ENCODE assay signal across 38 cellular contexts in the genomic region with DNA sequence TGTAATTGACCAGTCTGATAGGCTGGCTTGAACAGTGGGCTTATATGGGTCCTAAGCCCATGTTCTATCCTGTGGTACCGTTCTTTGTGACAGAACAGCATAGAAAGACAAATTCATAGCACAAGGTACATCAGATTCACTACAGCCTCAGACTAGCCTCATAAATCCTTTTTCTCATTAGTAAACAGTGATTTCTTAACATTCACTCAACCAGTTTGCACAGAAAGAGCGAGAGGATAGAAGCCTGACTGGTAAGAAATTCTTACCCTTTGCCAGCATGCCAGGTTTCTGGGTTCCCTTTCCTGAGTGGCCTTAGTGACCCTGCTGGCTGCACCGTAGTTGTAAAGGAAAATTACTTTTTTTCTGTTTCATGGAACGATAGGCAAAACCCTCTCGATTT.
"Had no signal": no experiment of that assay in that cellular context is flagged by ENCODE, and none has a peak within 500 bp of the region (broad histone marks: within the 10 kb centered on the region; RNA-seq: fewer than 3 reads in every experiment).

No MANE protein-coding gene starts in this region.

- H3K27ac Mint-ChIP-seq: activated naive CD4-positive, alpha-beta T cell treated with anti-CD3 and anti-CD28 coated beads for 36 hours; activated naive CD4-positive, alpha-beta T cell treated with anti-CD3 and anti-CD28 coated beads, Interleukin-2, amount 10 ng/mL, durations not matched to agents 7 days and 5 days; activated naive CD4-positive, alpha-beta T cell treated with anti-CD3 and anti-CD28 coated beads, Interleukin-2, amount 50 U/mL, for 24 hours; activated naive CD4-positive, alpha-beta T cell treated with anti-CD3 and anti-CD28 coated beads, Interleukin-2, amount 50 U/mL, for 72 hours; activated naive CD8-positive, alpha-beta T cell; activated naive CD8-positive, alpha-beta T cell treated with anti-CD3 and anti-CD28 coated beads for 36 hours; activated naive CD8-positive, alpha-beta T cell treated with anti-CD3 and anti-CD28 coated beads, Interleukin-2, amount 10 ng/mL, durations not matched to agents 7 days and 5 days; activated naive CD8-positive, alpha-beta T cell treated with anti-CD3 and anti-CD28 coated beads, Interleukin-2, amount 50 U/mL, for 24 hours; activated T-cell treated with anti-CD3 and anti-CD28 coated beads, Interleukin-2, amount 50 U/mL, for 24 hours; activated T-cell treated with anti-CD3 and anti-CD28 coated beads, Interleukin-2, amount 50 U/mL, for 72 hours; activated T-helper 1 cell treated with anti-CD3 and anti-CD28 coated beads, Interleukin-12 subunit alpha, Interleukin-12 subunit beta, Interleukin-2, Interleukin-4 antibody, amounts not matched to agents 30 ng/mL and 10 ng/mL and 1 ng/mL, durations not matched to agents 14 hours and 24 hours and 36 hours; activated T-helper 17 cell treated with anti-CD3 and anti-CD28 coated beads, Interleukin-2, amount 50 U/mL, for 72 hours; activated T-helper 2 cell treated with anti-CD3 and anti-CD28 coated beads, Interferon-gamma antibody, Interleukin-2, Interleukin-4, amounts not matched to agents 10 μg/mL and 5 μg/mL and 100 μg/mL, durations not matched to agents 14 hours and 24 hours and 36 hours; brain had no signal

- H3K27me3 ChIP-seq: adrenal gland, ascending aorta, body of pancreas, brain microvascular endothelial cell, breast epithelium, cardiac muscle cell had no signal

- H3K36me3 Mint-ChIP-seq: activated naive CD4-positive, alpha-beta T cell treated with anti-CD3 and anti-CD28 coated beads, Interleukin-2, amount 10 ng/mL, durations not matched to agents 7 days and 5 days; activated naive CD4-positive, alpha-beta T cell treated with anti-CD3 and anti-CD28 coated beads, Interleukin-2, amount 50 U/mL, for 24 hours; activated naive CD4-positive, alpha-beta T cell treated with anti-CD3 and anti-CD28 coated beads, Interleukin-2, amount 50 U/mL, for 72 hours; activated naive CD8-positive, alpha-beta T cell; activated naive CD8-positive, alpha-beta T cell treated with anti-CD3 and anti-CD28 coated beads for 36 hours; activated naive CD8-positive, alpha-beta T cell treated with anti-CD3 and anti-CD28 coated beads, Interleukin-2, amount 10 ng/mL, durations not matched to agents 7 days and 5 days; brain had no signal

- H3K4me1 Mint-ChIP-seq: activated naive CD4-positive, alpha-beta T cell treated with anti-CD3 and anti-CD28 coated beads, Interleukin-2, amount 10 ng/mL, durations not matched to agents 7 days and 5 days; activated naive CD4-positive, alpha-beta T cell treated with anti-CD3 and anti-CD28 coated beads, Interleukin-2, amount 50 U/mL, for 24 hours; activated naive CD8-positive, alpha-beta T cell treated with anti-CD3 and anti-CD28 coated beads for 36 hours; activated naive CD8-positive, alpha-beta T cell treated with anti-CD3 and anti-CD28 coated beads, Interleukin-2, amount 10 ng/mL, durations not matched to agents 7 days and 5 days; activated naive CD8-positive, alpha-beta T cell treated with anti-CD3 and anti-CD28 coated beads, Interleukin-2, amount 50 U/mL, for 24 hours; activated T-helper 17 cell treated with anti-CD3 and anti-CD28 coated beads, Interleukin-2, amount 50 U/mL, for 72 hours; central memory CD8-positive, alpha-beta T cell had no signal

- ATAC-seq: activated naive CD4-positive, alpha-beta T cell treated with anti-CD3 and anti-CD28 coated beads, Interleukin-2, amount 50 U/mL, for 72 hours; activated naive CD8-positive, alpha-beta T cell treated with anti-CD3 and anti-CD28 coated beads, Interleukin-2, amount 50 U/mL, for 24 hours; activated T-cell treated with anti-CD3 and anti-CD28 coated beads, Interleukin-2, amount 50 U/mL, for 4 hours; activated T-cell treated with anti-CD3 and anti-CD28 coated beads, Interleukin-2, amount 50 U/mL, for 72 hours; activated T-helper 17 cell treated with anti-CD3 and anti-CD28 coated beads, Interleukin-2, amount 50 U/mL, for 72 hours; body of pancreas had no signal

- H3K4me3 Mint-ChIP-seq: activated naive CD4-positive, alpha-beta T cell treated with anti-CD3 and anti-CD28 coated beads for 36 hours; activated naive CD4-positive, alpha-beta T cell treated with anti-CD3 and anti-CD28 coated beads, Interleukin-2, amount 10 ng/mL, durations not matched to agents 7 days and 5 days; activated naive CD4-positive, alpha-beta T cell treated with anti-CD3 and anti-CD28 coated beads, Interleukin-2, amount 50 U/mL, for 24 hours; activated naive CD8-positive, alpha-beta T cell; activated naive CD8-positive, alpha-beta T cell treated with anti-CD3 and anti-CD28 coated beads for 36 hours; activated naive CD8-positive, alpha-beta T cell treated with anti-CD3 and anti-CD28 coated beads, Interleukin-2, amount 10 ng/mL, durations not matched to agents 7 days and 5 days; activated naive CD8-positive, alpha-beta T cell treated with anti-CD3 and anti-CD28 coated beads, Interleukin-2, amount 50 U/mL, for 24 hours; activated T-cell treated with anti-CD3 and anti-CD28 coated beads, Interleukin-2, amount 50 U/mL, for 24 hours; activated T-cell treated with anti-CD3 and anti-CD28 coated beads, Interleukin-2, amount 50 U/mL, for 4 hours; activated T-cell treated with anti-CD3 and anti-CD28 coated beads, Interleukin-2, amount 50 U/mL, for 72 hours; activated T-helper 1 cell treated with anti-CD3 and anti-CD28 coated beads, Interleukin-12 subunit alpha, Interleukin-12 subunit beta, Interleukin-2, Interleukin-4 antibody, amounts not matched to agents 30 ng/mL and 10 ng/mL and 1 ng/mL, durations not matched to agents 14 hours and 24 hours and 36 hours; activated T-helper 17 cell treated with anti-CD3 and anti-CD28 coated beads, Interleukin-2, amount 50 U/mL, for 72 hours; brain; central memory CD8-positive, alpha-beta T cell had no signal

- DNase-seq: activated effector memory CD4-positive, alpha-beta T cell treated with anti-CD3 and anti-CD28 coated beads, Interleukin-2, amount 50 U/mL, for 16 hours; activated effector memory CD4-positive, alpha-beta T cell treated with Interleukin-2 at 50 U/mL for 16 hours; activated gamma-delta T cell; activated gamma-delta T cell treated with Interleukin-2 at 50 U/mL for 16 hours; activated naive CD4-positive, alpha-beta T cell; activated naive CD4-positive, alpha-beta T cell treated with anti-CD3 and anti-CD28 coated beads for 36 hours; activated naive CD4-positive, alpha-beta T cell treated with anti-CD3 and anti-CD28 coated beads, Interleukin-2, amount 10 ng/mL, durations not matched to agents 7 days and 5 days; activated naive CD4-positive, alpha-beta T cell treated with anti-CD3 and anti-CD28 coated beads, Interleukin-2, amount 50 U/mL, for 16 hours; activated naive CD4-positive, alpha-beta T cell treated with Interleukin-2 at 50 U/mL for 16 hours; activated naive CD8-positive, alpha-beta T cell treated with anti-CD3 and anti-CD28 coated beads for 36 hours; activated naive CD8-positive, alpha-beta T cell treated with anti-CD3 and anti-CD28 coated beads, Interleukin-2, amount 10 ng/mL, durations not matched to agents 7 days and 5 days; activated naive CD8-positive, alpha-beta T cell treated with anti-CD3 and anti-CD28 coated beads, Interleukin-2, amount 50 U/mL, for 24 hours; activated T-cell treated with anti-CD3 and anti-CD28 coated beads, Interleukin-2, amount 50 U/mL, for 1 hour; activated T-cell treated with anti-CD3 and anti-CD28 coated beads, Interleukin-2, amount 50 U/mL, for 24 hours; activated T-cell treated with anti-CD3 and anti-CD28 coated beads, Interleukin-2, amount 50 U/mL, for 4 hours; activated T-cell treated with anti-CD3 and anti-CD28 coated beads, Interleukin-2, amount 50 U/mL, for 48 hours; activated T-cell treated with anti-CD3 and anti-CD28 coated beads, Interleukin-2, amount 50 U/mL, for 72 hours; adrenal gland; amniotic stem cell; amygdala; anterior cingulate cortex; aorta; body of pancreas; brain microvascular endothelial cell; caudate nucleus; central memory CD4-positive, alpha-beta T cell; cerebellar nuclear complex had no signal

- H3K9me3 Mint-ChIP-seq: activated naive CD4-positive, alpha-beta T cell treated with anti-CD3 and anti-CD28 coated beads for 36 hours; activated naive CD4-positive, alpha-beta T cell treated with anti-CD3 and anti-CD28 coated beads, Interleukin-2, amount 10 ng/mL, durations not matched to agents 7 days and 5 days; activated naive CD4-positive, alpha-beta T cell treated with anti-CD3 and anti-CD28 coated beads, Interleukin-2, amount 50 U/mL, for 24 hours; activated naive CD4-positive, alpha-beta T cell treated with anti-CD3 and anti-CD28 coated beads, Interleukin-2, amount 50 U/mL, for 72 hours; activated naive CD8-positive, alpha-beta T cell treated with anti-CD3 and anti-CD28 coated beads for 36 hours; activated naive CD8-positive, alpha-beta T cell treated with anti-CD3 and anti-CD28 coated beads, Interleukin-2, amount 10 ng/mL, durations not matched to agents 7 days and 5 days; activated naive CD8-positive, alpha-beta T cell treated with anti-CD3 and anti-CD28 coated beads, Interleukin-2, amount 50 U/mL, for 24 hours; activated T-cell treated with anti-CD3 and anti-CD28 coated beads, Interleukin-2, amount 50 U/mL, for 24 hours; activated T-cell treated with anti-CD3 and anti-CD28 coated beads, Interleukin-2, amount 50 U/mL, for 4 hours; activated T-cell treated with anti-CD3 and anti-CD28 coated beads, Interleukin-2, amount 50 U/mL, for 72 hours; activated T-helper 1 cell treated with anti-CD3 and anti-CD28 coated beads, Interleukin-12 subunit alpha, Interleukin-12 subunit beta, Interleukin-2, Interleukin-4 antibody, amounts not matched to agents 30 ng/mL and 10 ng/mL and 1 ng/mL, durations not matched to agents 14 hours and 24 hours and 36 hours; activated T-helper 17 cell treated with anti-CD3 and anti-CD28 coated beads, Interleukin-2, amount 50 U/mL, for 72 hours; activated T-helper 2 cell treated with anti-CD3 and anti-CD28 coated beads, Interferon-gamma antibody, Interleukin-2, Interleukin-4, amounts not matched to agents 10 μg/mL and 5 μg/mL and 100 μg/mL, durations not matched to agents 14 hours and 24 hours and 36 hours; brain; central memory CD8-positive, alpha-beta T cell had no signal

- H3K9me3 ChIP-seq: adrenal gland, ascending aorta, body of pancreas, breast epithelium had no signal

- H3K27ac ChIP-seq: adrenal gland, ascending aorta, body of pancreas, brain microvascular endothelial cell, breast epithelium, cardiac muscle cell had no signal

- H3K4me3 ChIP-seq: adrenal gland, ascending aorta, body of pancreas, breast epithelium, cardiac muscle cell had no signal

- H3K36me3 ChIP-seq: adrenal gland, ascending aorta, brain microvascular endothelial cell, breast epithelium, cardiac muscle cell had no signal

- H3K4me1 ChIP-seq: adrenal gland, ascending aorta, body of pancreas, breast epithelium had no signal

- H3K27me3 Mint-ChIP-seq: activated naive CD4-positive, alpha-beta T cell treated with anti-CD3 and anti-CD28 coated beads, Interleukin-2, amount 10 ng/mL, durations not matched to agents 7 days and 5 days; activated naive CD8-positive, alpha-beta T cell; activated naive CD8-positive, alpha-beta T cell treated with anti-CD3 and anti-CD28 coated beads, Interleukin-2, amount 10 ng/mL, durations not matched to agents 7 days and 5 days; activated naive CD8-positive, alpha-beta T cell treated with anti-CD3 and anti-CD28 coated beads, Interleukin-2, amount 50 U/mL, for 24 hours; brain; central memory CD8-positive, alpha-beta T cell had no signal
